In genomic region chr17:82518826-82519810, GRCh38 we compare ENCODE assay signal across 1 cellular context.
TF ChIP-seq lines count a peak whose summit lies in the region.

FOXK2 (plus strand) TSS chr17:82519732; CDS start chr17:82519889, 157 bp downstream.

TF ChIP-seq in HepG2, 621 proteins besides CTCF, POLR2A, EP300 and RAD21 (continued from another document and continues in another):
- TF ChIP-seq ZNF281 (CRISPR knock-in tag; IDR thresholded peaks at IDR 0.05; ENCODE audit: borderline replicate concordance) (no peak; the same call in 1 of the 2 replicates), KLF15 (CRISPR knock-in tag; IDR thresholded peaks at IDR 0.05; ENCODE audit: borderline replicate concordance) (no peak), ATAD3A (CRISPR knock-in tag; IDR thresholded peaks at IDR 0.05) (no peak), ZNF644 (CRISPR knock-in tag; IDR thresholded peaks at IDR 0.05; ENCODE audit: low read depth) (no peak), NFIB (CRISPR knock-in tag; IDR thresholded peaks at IDR 0.05; ENCODE audit: borderline replicate concordance) (no peak), RFXANK (CRISPR knock-in tag; IDR thresholded peaks at IDR 0.05) (no peak), XRCC5 (optimal IDR thresholded peaks at IDR 0.05; ENCODE audit: low read length) (peak; percentile 71), TFAP4 (IDR thresholded peaks at IDR 0.05; ENCODE audit: borderline replicate concordance, low read depth) (peak; percentile 40; the same call in 1 of the 2 replicates), PHF8 (CRISPR knock-in tag; IDR thresholded peaks at IDR 0.05) (peak; percentile 65), RCOR2 (CRISPR knock-in tag; IDR thresholded peaks at IDR 0.05) (peak; percentile 62; the same call in 1 of the 2 replicates), POGK (CRISPR knock-in tag; conservative IDR thresholded peaks at IDR 0.05) (no peak; the same call in 1 of the 2 replicates), ZNF570 (CRISPR knock-in tag; IDR thresholded peaks at IDR 0.05; ENCODE audit: borderline replicate concordance) (0 out of 2 replicates have a peak, but pooled peaks have one; percentile 64), MXI1 (IDR thresholded peaks at IDR 0.05; ENCODE audit: borderline replicate concordance, low read depth, low read length) (peak; percentile 35; the same call in 2 of the 3 replicates), MYC (CRISPR knock-in tag; IDR thresholded peaks at IDR 0.05; ENCODE audit: borderline replicate concordance) (peak; percentile 89), CBFB (CRISPR knock-in tag; IDR thresholded peaks at IDR 0.05) (no peak), KLF6 (CRISPR knock-in tag; IDR thresholded peaks at IDR 0.05) (peak; percentile 75), ARID2 (CRISPR knock-in tag; IDR thresholded peaks at IDR 0.05; ENCODE audit: borderline replicate concordance) (0 out of 2 replicates have a peak, but pooled peaks have one; percentile 32), ZNF800 (CRISPR knock-in tag; IDR thresholded peaks at IDR 0.05) (no peak), ZNF274 (CRISPR knock-in tag; IDR thresholded peaks at IDR 0.05) (0 out of 2 replicates have a peak, but pooled peaks have one; percentile 77), ZMYM2 (CRISPR knock-in tag; IDR thresholded peaks at IDR 0.05) (peak; percentile 96), SRSF1 (optimal IDR thresholded peaks at IDR 0.05; ENCODE audit: low read depth, low read length) (no peak), MXD1 (CRISPR knock-in tag; IDR thresholded peaks at IDR 0.05) (peak; percentile 65), ATF1 (CRISPR knock-in tag; IDR thresholded peaks at IDR 0.05) (no peak), ZNF768 (CRISPR knock-in tag; IDR thresholded peaks at IDR 0.05) (no peak), MED8 (CRISPR knock-in tag; IDR thresholded peaks at IDR 0.05; ENCODE audit: insufficient replicate concordance) (no peak), ZNF792 (CRISPR knock-in tag; IDR thresholded peaks at IDR 0.05) (no peak; the same call in 1 of the 2 replicates), ZNF777 (CRISPR knock-in tag; IDR thresholded peaks at IDR 0.05) (peak; percentile 50), GATAD1 (CRISPR knock-in tag; IDR thresholded peaks at IDR 0.05) (0 out of 2 replicates have a peak, but pooled peaks have one; percentile 21), PREB (CRISPR knock-in tag; IDR thresholded peaks at IDR 0.05) (no peak; the same call in 1 of the 2 replicates), SOX6 (IDR thresholded peaks at IDR 0.05) (no peak), SOX6 (CRISPR knock-in tag; IDR thresholded peaks at IDR 0.05) (peak; percentile 48), ZFP90 (CRISPR knock-in tag; IDR thresholded peaks at IDR 0.05; ENCODE audit: borderline replicate concordance) (peak; percentile 70; the same call in 1 of the 2 replicates), ATF7 (IDR thresholded peaks at IDR 0.05) (no peak), ATF7 (CRISPR knock-in tag; IDR thresholded peaks at IDR 0.05) (peak; percentile 81), ZNF3 (CRISPR knock-in tag; IDR thresholded peaks at IDR 0.05) (no peak), GATA4 (IDR thresholded peaks at IDR 0.05; ENCODE audit: borderline replicate concordance, low read depth) (no peak), XBP1 (CRISPR knock-in tag; IDR thresholded peaks at IDR 0.05) (no peak), ZNF891 (CRISPR knock-in tag; IDR thresholded peaks at IDR 0.05) (no peak; the same call in 1 of the 2 replicates), E2F2 (CRISPR knock-in tag; IDR thresholded peaks at IDR 0.05; ENCODE audit: borderline replicate concordance) (peak; percentile 40; the same call in 1 of the 2 replicates), ZFX (CRISPR knock-in tag; IDR thresholded peaks at IDR 0.05; ENCODE audit: low read depth) (peak; percentile 90), ZNF740 (CRISPR knock-in tag; IDR thresholded peaks at IDR 0.05) (no peak), TBL1XR1 (IDR thresholded peaks at IDR 0.05; ENCODE audit: borderline replicate concordance, low read length, partially characterized antibody) (no peak), NFKBIZ (CRISPR knock-in tag; IDR thresholded peaks at IDR 0.05) (no peak), FOXA1 (IDR thresholded peaks at IDR 0.05) (no peak), FOXA1 (CRISPR knock-in tag; IDR thresholded peaks at IDR 0.05) (no peak), MTA3 (CRISPR knock-in tag; IDR thresholded peaks at IDR 0.05) (no peak), TOE1 (CRISPR knock-in tag; IDR thresholded peaks at IDR 0.05) (no peak), IKZF1 (IDR thresholded peaks at IDR 0.05) (no peak), CCDC6 (CRISPR knock-in tag; IDR thresholded peaks at IDR 0.05) (peak; percentile 83)
- TF ChIP-seq, protein P1, sequence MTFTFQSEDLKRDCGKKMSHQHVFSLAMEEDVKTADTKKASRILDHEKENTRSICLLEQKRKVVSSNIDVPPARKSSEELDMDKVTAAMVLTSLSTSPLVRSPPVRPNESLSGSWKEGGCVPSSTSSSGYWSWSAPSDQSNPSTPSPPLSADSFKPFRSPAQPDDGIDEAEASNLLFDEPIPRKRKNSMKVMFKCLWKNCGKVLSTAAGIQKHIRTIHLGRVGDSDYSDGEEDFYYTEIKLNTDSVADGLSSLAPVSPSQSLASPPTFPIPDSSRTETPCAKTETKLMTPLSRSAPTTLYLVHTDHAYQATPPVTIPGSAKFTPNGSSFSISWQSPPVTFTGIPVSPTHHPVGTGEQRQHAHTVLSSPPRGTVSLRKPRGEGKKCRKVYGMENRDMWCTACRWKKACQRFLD (CRISPR knock-in tag; IDR thresholded peaks at IDR 0.05; ENCODE audit: borderline replicate concordance): peak; percentile 55; the same call in 1 of the 2 replicates
- TF ChIP-seq, protein P2, sequence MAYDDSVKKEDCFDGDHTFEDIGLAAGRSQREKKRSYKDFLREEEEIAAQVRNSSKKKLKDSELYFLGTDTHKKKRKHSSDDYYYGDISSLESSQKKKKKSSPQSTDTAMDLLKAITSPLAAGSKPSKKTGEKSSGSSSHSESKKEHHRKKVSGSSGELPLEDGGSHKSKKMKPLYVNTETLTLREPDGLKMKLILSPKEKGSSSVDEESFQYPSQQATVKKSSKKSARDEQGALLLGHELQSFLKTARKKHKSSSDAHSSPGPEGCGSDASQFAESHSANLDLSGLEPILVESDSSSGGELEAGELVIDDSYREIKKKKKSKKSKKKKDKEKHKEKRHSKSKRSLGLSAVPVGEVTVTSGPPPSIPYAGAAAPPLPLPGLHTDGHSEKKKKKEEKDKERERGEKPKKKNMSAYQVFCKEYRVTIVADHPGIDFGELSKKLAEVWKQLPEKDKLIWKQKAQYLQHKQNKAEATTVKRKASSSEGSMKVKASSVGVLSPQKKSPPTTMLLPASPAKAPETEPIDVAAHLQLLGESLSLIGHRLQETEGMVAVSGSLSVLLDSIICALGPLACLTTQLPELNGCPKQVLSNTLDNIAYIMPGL (CRISPR knock-in tag; IDR thresholded peaks at IDR 0.05; ENCODE audit: borderline replicate concordance in 1 of 2, low read depth in 1 of 2): peak; percentile 37 to 61; a peak in 3 of 4 replicates
- TF ChIP-seq, protein P3, sequence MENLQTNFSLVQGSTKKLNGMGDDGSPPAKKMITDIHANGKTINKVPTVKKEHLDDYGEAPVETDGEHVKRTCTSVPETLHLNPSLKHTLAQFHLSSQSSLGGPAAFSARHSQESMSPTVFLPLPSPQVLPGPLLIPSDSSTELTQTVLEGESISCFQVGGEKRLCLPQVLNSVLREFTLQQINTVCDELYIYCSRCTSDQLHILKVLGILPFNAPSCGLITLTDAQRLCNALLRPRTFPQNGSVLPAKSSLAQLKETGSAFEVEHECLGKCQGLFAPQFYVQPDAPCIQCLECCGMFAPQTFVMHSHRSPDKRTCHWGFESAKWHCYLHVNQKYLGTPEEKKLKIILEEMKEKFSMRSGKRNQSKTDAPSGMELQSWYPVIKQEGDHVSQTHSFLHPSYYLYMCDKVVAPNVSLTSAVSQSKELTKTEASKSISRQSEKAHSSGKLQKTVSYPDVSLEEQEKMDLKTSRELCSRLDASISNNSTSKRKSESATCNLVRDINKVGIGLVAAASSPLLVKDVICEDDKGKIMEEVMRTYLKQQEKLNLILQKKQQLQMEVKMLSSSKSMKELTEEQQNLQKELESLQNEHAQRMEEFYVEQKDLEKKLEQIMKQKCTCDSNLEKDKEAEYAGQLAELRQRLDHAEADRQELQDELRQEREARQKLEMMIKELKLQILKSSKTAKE (CRISPR knock-in tag; IDR thresholded peaks at IDR 0.05; ENCODE audit: borderline replicate concordance): no peak
- TF ChIP-seq, protein P4, sequence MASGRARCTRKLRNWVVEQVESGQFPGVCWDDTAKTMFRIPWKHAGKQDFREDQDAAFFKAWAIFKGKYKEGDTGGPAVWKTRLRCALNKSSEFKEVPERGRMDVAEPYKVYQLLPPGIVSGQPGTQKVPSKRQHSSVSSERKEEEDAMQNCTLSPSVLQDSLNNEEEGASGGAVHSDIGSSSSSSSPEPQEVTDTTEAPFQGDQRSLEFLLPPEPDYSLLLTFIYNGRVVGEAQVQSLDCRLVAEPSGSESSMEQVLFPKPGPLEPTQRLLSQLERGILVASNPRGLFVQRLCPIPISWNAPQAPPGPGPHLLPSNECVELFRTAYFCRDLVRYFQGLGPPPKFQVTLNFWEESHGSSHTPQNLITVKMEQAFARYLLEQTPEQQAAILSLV (CRISPR knock-in tag; IDR thresholded peaks at IDR 0.05; ENCODE audit: borderline replicate concordance): no peak
